ENCODE assay signal across 1 cellular context in the genomic region with DNA sequence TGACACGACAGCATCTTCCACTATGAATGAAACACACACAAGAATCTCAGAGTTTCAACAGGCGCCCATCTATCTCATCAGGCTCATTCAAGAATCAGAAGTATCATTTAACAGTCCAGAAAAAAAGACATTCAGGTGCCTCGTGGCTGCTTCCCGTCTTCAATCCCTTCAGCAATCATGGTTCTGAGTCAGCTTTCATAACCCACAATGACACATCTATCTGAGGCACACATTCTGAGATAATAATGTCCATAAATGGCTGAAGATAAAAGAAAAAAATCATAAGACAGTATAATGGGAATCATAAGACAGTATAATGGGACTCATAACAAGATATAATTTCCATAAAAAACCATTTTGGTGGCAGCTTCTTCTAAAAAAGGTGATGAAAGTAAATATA.
TF ChIP-seq lines count a peak whose summit lies in the region.

No MANE protein-coding gene starts in this region.

TF ChIP-seq in K562, 482 proteins besides CTCF, POLR2A, EP300 and RAD21 (continued from another document and continues in another):
- TF ChIP-seq JUN (IDR thresholded peaks at IDR 0.05; ENCODE audit: borderline replicate concordance, low read depth, low read length) (peak; percentile 77; the same call in 1 of the 2 replicates), JUN (CRISPR knock-in tag; IDR thresholded peaks at IDR 0.05; ENCODE audit: borderline replicate concordance) (no peak), NFE2 (IDR thresholded peaks at IDR 0.05; ENCODE audit: low read depth) (peak; percentile 82), MAFK (IDR thresholded peaks at IDR 0.05; ENCODE audit: low read length) (peak; percentile 54), TSC22D4 (tag; IDR thresholded peaks at IDR 0.05) (no peak), XRCC4 (IDR thresholded peaks at IDR 0.05; ENCODE audit: extremely low read depth, insufficient read depth, insufficient read length) (no peak), POLR2AphosphoS5 (IDR thresholded peaks at IDR 0.05; ENCODE audit: control insufficient read depth, insufficient read depth, low read depth, low read length) (no peak), CHCHD3 (CRISPR knock-in tag; IDR thresholded peaks at IDR 0.05) (no peak), MAFF (IDR thresholded peaks at IDR 0.05; ENCODE audit: low read length) (peak; percentile 59; the same call in 1 of the 2 replicates), ARID1B (IDR thresholded peaks at IDR 0.05) (peak; percentile 74), NR2C1 (IDR thresholded peaks at IDR 0.05) (no peak), NR2C1 (tag; IDR thresholded peaks at IDR 0.05) (no peak), ZNF766 (CRISPR knock-in tag; conservative IDR thresholded peaks at IDR 0.05) (no peak), SOX6 (IDR thresholded peaks at IDR 0.05) (peak; percentile 53; the same call in 1 of the 2 replicates), SMARCE1 (IDR thresholded peaks at IDR 0.05) (peak; percentile 73; the same call in 1 of the 2 replicates), L3MBTL2 (IDR thresholded peaks at IDR 0.05) (peak; percentile 52; the same call in 1 of the 2 replicates), C11orf30 (IDR thresholded peaks at IDR 0.05; ENCODE audit: low read depth) (peak; percentile 56; the same call in 1 of the 2 replicates), KDM1A (IDR thresholded peaks at IDR 0.05) (peak; percentile 79 to 87), JUND (IDR thresholded peaks at IDR 0.05; ENCODE audit: borderline replicate concordance, low read depth, low read length) (peak; percentile 88), JUND (tag; IDR thresholded peaks at IDR 0.05; ENCODE audit: borderline replicate concordance, low read depth, low read length) (peak; percentile 76; the same call in 1 of the 3 replicates), DPF2 (IDR thresholded peaks at IDR 0.05) (peak; percentile 72), ZNF316 (IDR thresholded peaks at IDR 0.05) (peak; percentile 57; the same call in 1 of the 2 replicates), SMARCC2 (IDR thresholded peaks at IDR 0.05; ENCODE audit: low read depth) (peak; percentile 41; the same call in 1 of the 2 replicates), TEAD4 (IDR thresholded peaks at IDR 0.05; ENCODE audit: low read length) (peak; percentile 64; the same call in 1 of the 2 replicates), TEAD4 (CRISPR knock-in tag; IDR thresholded peaks at IDR 0.05; ENCODE audit: borderline replicate concordance) (no peak), CBFA2T3 (IDR thresholded peaks at IDR 0.05) (peak; percentile 76), TCF3 (CRISPR knock-in tag; IDR thresholded peaks at IDR 0.05) (peak; percentile 48; the same call in 1 of the 2 replicates), ERF (CRISPR knock-in tag; IDR thresholded peaks at IDR 0.05) (no peak), SMARCA4 (IDR thresholded peaks at IDR 0.05) (peak; percentile 70; the same call in 1 of the 2 replicates), MAFG (tag; conservative IDR thresholded peaks at IDR 0.05) (peak; percentile 62), ZNF24 (IDR thresholded peaks at IDR 0.05) (no peak), HNRNPH1 (optimal IDR thresholded peaks at IDR 0.05; ENCODE audit: low read depth, low read length) (no peak), CBFA2T2 (conservative IDR thresholded peaks at IDR 0.05) (peak; percentile 32), RCOR1 (IDR thresholded peaks at IDR 0.05; ENCODE audit: borderline replicate concordance in 1 of 2, low read depth in 2 of 2, low read length in 2 of 2) (peak; percentile 34 to 95; a peak in 2 of 4 replicates), NR3C1 (CRISPR knock-in tag; IDR thresholded peaks at IDR 0.05) (no peak)
- TF ChIP-seq, protein P1, sequence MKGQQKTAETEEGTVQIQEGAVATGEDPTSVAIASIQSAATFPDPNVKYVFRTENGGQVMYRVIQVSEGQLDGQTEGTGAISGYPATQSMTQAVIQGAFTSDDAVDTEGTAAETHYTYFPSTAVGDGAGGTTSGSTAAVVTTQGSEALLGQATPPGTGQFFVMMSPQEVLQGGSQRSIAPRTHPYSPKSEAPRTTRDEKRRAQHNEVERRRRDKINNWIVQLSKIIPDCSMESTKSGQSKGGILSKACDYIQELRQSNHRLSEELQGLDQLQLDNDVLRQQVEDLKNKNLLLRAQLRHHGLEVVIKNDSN (CRISPR knock-in tag; IDR thresholded peaks at IDR 0.05), result no peak
- TF ChIP-seq, protein P2, sequence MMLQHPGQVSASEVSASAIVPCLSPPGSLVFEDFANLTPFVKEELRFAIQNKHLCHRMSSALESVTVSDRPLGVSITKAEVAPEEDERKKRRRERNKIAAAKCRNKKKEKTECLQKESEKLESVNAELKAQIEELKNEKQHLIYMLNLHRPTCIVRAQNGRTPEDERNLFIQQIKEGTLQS (IDR thresholded peaks at IDR 0.05), result peak; percentile 79
- TF ChIP-seq, protein P2 (CRISPR knock-in tag; conservative IDR thresholded peaks at IDR 0.05), result no peak
- TF ChIP-seq, protein P3, sequence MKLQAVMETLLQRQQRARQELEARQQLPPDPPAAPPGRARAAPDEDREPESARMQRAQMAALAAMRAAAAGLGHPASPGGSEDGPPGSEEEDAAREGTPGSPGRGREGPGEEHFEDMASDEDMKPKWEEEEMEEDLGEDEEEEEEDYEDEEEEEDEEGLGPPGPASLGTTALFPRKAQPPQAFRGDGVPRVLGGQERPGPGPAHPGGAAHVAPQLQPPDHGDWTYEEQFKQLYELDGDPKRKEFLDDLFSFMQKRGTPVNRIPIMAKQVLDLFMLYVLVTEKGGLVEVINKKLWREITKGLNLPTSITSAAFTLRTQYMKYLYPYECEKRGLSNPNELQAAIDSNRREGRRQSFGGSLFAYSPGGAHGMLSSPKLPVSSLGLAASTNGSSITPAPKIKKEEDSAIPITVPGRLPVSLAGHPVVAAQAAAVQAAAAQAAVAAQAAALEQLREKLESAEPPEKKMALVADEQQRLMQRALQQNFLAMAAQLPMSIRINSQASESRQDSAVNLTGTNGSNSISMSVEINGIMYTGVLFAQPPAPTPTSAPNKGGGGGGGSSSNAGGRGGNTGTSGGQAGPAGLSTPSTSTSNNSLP (IDR thresholded peaks at IDR 0.05; ENCODE audit: borderline replicate concordance, low read depth, low read length), result peak; percentile 44; the same call in 1 of the 2 replicates
- TF ChIP-seq, protein P4, sequence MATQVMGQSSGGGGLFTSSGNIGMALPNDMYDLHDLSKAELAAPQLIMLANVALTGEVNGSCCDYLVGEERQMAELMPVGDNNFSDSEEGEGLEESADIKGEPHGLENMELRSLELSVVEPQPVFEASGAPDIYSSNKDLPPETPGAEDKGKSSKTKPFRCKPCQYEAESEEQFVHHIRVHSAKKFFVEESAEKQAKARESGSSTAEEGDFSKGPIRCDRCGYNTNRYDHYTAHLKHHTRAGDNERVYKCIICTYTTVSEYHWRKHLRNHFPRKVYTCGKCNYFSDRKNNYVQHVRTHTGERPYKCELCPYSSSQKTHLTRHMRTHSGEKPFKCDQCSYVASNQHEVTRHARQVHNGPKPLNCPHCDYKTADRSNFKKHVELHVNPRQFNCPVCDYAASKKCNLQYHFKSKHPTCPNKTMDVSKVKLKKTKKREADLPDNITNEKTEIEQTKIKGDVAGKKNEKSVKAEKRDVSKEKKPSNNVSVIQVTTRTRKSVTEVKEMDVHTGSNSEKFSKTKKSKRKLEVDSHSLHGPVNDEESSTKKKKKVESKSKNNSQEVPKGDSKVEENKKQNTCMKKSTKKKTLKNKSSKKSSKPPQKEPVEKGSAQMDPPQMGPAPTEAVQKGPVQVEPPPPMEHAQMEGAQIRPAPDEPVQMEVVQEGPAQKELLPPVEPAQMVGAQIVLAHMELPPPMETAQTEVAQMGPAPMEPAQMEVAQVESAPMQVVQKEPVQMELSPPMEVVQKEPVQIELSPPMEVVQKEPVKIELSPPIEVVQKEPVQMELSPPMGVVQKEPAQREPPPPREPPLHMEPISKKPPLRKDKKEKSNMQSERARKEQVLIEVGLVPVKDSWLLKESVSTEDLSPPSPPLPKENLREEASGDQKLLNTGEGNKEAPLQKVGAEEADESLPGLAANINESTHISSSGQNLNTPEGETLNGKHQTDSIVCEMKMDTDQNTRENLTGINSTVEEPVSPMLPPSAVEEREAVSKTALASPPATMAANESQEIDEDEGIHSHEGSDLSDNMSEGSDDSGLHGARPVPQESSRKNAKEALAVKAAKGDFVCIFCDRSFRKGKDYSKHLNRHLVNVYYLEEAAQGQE (CRISPR knock-in tag; IDR thresholded peaks at IDR 0.05; ENCODE audit: low read depth), result no peak
- TF ChIP-seq, protein P5, sequence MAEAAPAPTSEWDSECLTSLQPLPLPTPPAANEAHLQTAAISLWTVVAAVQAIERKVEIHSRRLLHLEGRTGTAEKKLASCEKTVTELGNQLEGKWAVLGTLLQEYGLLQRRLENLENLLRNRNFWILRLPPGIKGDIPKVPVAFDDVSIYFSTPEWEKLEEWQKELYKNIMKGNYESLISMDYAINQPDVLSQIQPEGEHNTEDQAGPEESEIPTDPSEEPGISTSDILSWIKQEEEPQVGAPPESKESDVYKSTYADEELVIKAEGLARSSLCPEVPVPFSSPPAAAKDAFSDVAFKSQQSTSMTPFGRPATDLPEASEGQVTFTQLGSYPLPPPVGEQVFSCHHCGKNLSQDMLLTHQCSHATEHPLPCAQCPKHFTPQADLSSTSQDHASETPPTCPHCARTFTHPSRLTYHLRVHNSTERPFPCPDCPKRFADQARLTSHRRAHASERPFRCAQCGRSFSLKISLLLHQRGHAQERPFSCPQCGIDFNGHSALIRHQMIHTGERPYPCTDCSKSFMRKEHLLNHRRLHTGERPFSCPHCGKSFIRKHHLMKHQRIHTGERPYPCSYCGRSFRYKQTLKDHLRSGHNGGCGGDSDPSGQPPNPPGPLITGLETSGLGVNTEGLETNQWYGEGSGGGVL (CRISPR knock-in tag; IDR thresholded peaks at IDR 0.05), result no peak
- TF ChIP-seq, protein P6, sequence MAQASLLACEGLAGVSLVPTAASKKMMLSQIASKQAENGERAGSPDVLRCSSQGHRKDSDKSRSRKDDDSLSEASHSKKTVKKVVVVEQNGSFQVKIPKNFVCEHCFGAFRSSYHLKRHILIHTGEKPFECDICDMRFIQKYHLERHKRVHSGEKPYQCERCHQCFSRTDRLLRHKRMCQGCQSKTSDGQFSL (CRISPR knock-in tag; IDR thresholded peaks at IDR 0.05), result no peak
- TF ChIP-seq, protein P6 (tag; IDR thresholded peaks at IDR 0.05), result no peak
- TF ChIP-seq, protein P7, sequence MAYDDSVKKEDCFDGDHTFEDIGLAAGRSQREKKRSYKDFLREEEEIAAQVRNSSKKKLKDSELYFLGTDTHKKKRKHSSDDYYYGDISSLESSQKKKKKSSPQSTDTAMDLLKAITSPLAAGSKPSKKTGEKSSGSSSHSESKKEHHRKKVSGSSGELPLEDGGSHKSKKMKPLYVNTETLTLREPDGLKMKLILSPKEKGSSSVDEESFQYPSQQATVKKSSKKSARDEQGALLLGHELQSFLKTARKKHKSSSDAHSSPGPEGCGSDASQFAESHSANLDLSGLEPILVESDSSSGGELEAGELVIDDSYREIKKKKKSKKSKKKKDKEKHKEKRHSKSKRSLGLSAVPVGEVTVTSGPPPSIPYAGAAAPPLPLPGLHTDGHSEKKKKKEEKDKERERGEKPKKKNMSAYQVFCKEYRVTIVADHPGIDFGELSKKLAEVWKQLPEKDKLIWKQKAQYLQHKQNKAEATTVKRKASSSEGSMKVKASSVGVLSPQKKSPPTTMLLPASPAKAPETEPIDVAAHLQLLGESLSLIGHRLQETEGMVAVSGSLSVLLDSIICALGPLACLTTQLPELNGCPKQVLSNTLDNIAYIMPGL (CRISPR knock-in tag; IDR thresholded peaks at IDR 0.05), result no peak
- TF ChIP-seq, protein P8, sequence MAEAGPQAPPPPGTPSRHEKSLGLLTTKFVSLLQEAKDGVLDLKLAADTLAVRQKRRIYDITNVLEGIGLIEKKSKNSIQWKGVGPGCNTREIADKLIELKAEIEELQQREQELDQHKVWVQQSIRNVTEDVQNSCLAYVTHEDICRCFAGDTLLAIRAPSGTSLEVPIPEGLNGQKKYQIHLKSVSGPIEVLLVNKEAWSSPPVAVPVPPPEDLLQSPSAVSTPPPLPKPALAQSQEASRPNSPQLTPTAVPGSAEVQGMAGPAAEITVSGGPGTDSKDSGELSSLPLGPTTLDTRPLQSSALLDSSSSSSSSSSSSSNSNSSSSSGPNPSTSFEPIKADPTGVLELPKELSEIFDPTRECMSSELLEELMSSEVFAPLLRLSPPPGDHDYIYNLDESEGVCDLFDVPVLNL (CRISPR knock-in tag; IDR thresholded peaks at IDR 0.05; ENCODE audit: low read depth), result no peak
- TF ChIP-seq, protein P9, sequence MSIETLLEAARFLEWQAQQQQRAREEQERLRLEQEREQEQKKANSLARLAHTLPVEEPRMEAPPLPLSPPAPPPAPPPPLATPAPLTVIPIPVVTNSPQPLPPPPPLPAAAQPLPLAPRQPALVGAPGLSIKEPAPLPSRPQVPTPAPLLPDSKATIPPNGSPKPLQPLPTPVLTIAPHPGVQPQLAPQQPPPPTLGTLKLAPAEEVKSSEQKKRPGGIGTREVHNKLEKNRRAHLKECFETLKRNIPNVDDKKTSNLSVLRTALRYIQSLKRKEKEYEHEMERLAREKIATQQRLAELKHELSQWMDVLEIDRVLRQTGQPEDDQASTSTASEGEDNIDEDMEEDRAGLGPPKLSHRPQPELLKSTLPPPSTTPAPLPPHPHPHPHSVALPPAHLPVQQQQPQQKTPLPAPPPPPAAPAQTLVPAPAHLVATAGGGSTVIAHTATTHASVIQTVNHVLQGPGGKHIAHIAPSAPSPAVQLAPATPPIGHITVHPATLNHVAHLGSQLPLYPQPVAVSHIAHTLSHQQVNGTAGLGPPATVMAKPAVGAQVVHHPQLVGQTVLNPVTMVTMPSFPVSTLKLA (conservative IDR thresholded peaks at IDR 0.05), result peak in 1 of 2 experiments; percentile 16; a peak in 1 of 4 replicates
- TF ChIP-seq, protein P10, sequence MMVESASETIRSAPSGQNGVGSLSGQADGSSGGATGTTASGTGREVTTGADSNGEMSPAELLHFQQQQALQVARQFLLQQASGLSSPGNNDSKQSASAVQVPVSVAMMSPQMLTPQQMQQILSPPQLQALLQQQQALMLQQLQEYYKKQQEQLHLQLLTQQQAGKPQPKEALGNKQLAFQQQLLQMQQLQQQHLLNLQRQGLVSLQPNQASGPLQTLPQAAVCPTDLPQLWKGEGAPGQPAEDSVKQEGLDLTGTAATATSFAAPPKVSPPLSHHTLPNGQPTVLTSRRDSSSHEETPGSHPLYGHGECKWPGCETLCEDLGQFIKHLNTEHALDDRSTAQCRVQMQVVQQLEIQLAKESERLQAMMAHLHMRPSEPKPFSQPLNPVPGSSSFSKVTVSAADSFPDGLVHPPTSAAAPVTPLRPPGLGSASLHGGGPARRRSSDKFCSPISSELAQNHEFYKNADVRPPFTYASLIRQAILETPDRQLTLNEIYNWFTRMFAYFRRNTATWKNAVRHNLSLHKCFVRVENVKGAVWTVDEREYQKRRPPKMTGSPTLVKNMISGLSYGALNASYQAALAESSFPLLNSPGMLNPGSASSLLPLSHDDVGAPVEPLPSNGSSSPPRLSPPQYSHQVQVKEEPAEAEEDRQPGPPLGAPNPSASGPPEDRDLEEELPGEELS (CRISPR knock-in tag; IDR thresholded peaks at IDR 0.05; ENCODE audit: borderline replicate concordance), result no peak
